ENCODE assay signal across 13 cellular contexts in the genomic region with DNA sequence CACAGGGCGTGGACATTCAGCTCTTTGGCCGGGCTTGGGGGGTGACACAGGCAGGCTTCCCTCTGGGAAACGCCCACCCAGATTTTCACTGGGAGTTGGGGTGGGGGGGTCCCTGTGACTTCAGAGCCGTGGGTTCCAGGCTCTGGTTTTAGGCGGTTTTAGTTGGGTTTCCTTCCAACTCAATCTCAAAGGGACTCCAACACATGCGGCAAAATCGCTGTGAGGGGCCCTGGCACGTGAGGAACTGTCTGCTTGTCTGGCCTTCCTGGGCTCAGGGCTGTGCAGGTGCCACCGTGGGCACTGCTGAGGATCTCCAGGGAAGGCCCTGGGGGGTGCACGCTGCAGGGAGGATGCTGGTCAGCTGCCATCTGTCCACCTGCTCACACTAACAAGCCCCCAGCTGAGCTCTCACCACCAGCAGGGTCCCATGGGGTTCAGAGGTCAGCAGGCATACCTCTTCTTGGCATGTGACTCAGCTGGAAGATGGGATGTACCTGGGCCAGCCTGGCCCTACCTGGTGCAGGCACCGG. TPM values are rescaled to one million over a fixed set of nuclear protein-coding genes. Genes with fewer than 3 reads are reported as not detected.
DNase-seq lines count a peak whose midpoint lies in the region; ATAC-seq and TF ChIP-seq lines count a peak whose summit lies in the region.
"Had no signal": no experiment of that assay in that cellular context is flagged by ENCODE, and none has a peak within 500 bp of the region (broad histone marks: within the 10 kb centered on the region; RNA-seq: fewer than 3 reads in every experiment).

No MANE protein-coding gene starts in this region.

- no peaks in the 10 kb centered on the region for H3K27me3 Mint-ChIP-seq in progenitor cell of endocrine pancreas
- no peaks in the 10 kb centered on the region for H3K27me3 Mint-ChIP-seq in activated CD8-positive, alpha-beta T cell treated with anti-CD3 and anti-CD28 coated beads for 36 hours
- H3K27me3 Mint-ChIP-seq: CD4-positive, alpha-beta T cell; stimulated activated naive CD8-positive, alpha-beta T cell treated with anti-CD3 and anti-CD28 coated beads, Interleukin-15, Interleukin-2, amounts not matched to agents 100 ng/mL and 50 ng/mL, for 24 hours had no signal

- CTCF ChIA-PET in activated CD8-positive, alpha-beta T cell treated with anti-CD3 and anti-CD28 coated beads for 36 hours (lab: Charles Lee), result no interaction called here

- H3K36me3 ChIP-seq in RWPE2 (ENCODE audit: low read depth), result no peaks in the 10 kb centered on the region
- H3K36me3 ChIP-seq in rectal smooth muscle tissue (ENCODE audit: control insufficient read depth, insufficient read depth, low read length), result no peaks in the 10 kb centered on the region
- H3K36me3 ChIP-seq: neutrophil had no signal

- peaks cover 37% of the 10 kb centered on the region for H3K4me1 Mint-ChIP-seq in progenitor cell of endocrine pancreas (ENCODE audit: low read depth)
- peaks cover 4% of the 10 kb centered on the region for H3K4me1 Mint-ChIP-seq in activated CD8-positive, alpha-beta T cell treated with anti-CD3 and anti-CD28 coated beads for 36 hours (ENCODE audit: low read depth)

- no peak for TF ChIP-seq CTCF in RWPE2 (IDR thresholded peaks at IDR 0.05; ENCODE audit: poor library complexity, severe bottlenecking)
- no peak for TF ChIP-seq CTCF in progenitor cell of endocrine pancreas (IDR thresholded peaks at IDR 0.05; ENCODE audit: unreplicated experiment)
- no peak for TF ChIP-seq CTCF in activated CD8-positive, alpha-beta T cell treated with anti-CD3 and anti-CD28 coated beads for 36 hours (IDR thresholded peaks at IDR 0.05)

- H3K9me3 ChIP-seq in RWPE2 (ENCODE audit: severe bottlenecking), result no peaks in the 10 kb centered on the region
- H3K9me3 ChIP-seq: neutrophil had no signal

- no peak overlapping the region for H3K9ac ChIP-seq in rectal smooth muscle tissue (ENCODE audit: low read length)

- POLR2A ChIA-PET in activated CD8-positive, alpha-beta T cell treated with anti-CD3 and anti-CD28 coated beads for 36 hours (lab: Charles Lee), result no interaction called here

- H3K27me3 ChIP-seq in RWPE2 (ENCODE audit: insufficient read depth, poor library complexity, severe bottlenecking) (no peaks in the 10 kb centered on the region), rectal smooth muscle tissue (ENCODE audit: control insufficient read depth, insufficient read depth, low read length) (no peaks in the 10 kb centered on the region)
- H3K27me3 ChIP-seq: neutrophil had no signal

- no peak overlapping the region for H3K27ac Mint-ChIP-seq in progenitor cell of endocrine pancreas
- no peak overlapping the region for H3K27ac Mint-ChIP-seq in activated CD8-positive, alpha-beta T cell treated with anti-CD3 and anti-CD28 coated beads for 36 hours
- H3K27ac Mint-ChIP-seq: CD4-positive, alpha-beta T cell; stimulated activated naive CD8-positive, alpha-beta T cell treated with anti-CD3 and anti-CD28 coated beads, Interleukin-15, Interleukin-2, amounts not matched to agents 100 ng/mL and 50 ng/mL, for 24 hours had no signal

- intact Hi-C loops in left ventricle myocardium superior (cut with micrococcal nuclease), result no loop called here
- intact Hi-C loops in activated CD8-positive, alpha-beta T cell treated with anti-CD3 and anti-CD28 coated beads for 36 hours (cut with micrococcal nuclease), result no loop called here

- ATAC-seq in RWPE2 (ENCODE audit: low read depth), result no peak
- no peak for ATAC-seq in left ventricle myocardium superior
- ATAC-seq in HG03460 (IDR thresholded peaks at IDR 0.05; ENCODE audit: unreplicated experiment), result no peak
- ATAC-seq in activated CD8-positive, alpha-beta T cell treated with anti-CD3 and anti-CD28 coated beads for 36 hours, result no peak

- no peak overlapping the region for H3K4me3 Mint-ChIP-seq in progenitor cell of endocrine pancreas (ENCODE audit: low read depth)
- H3K4me3 Mint-ChIP-seq in activated CD8-positive, alpha-beta T cell treated with anti-CD3 and anti-CD28 coated beads for 36 hours, result no peak overlapping the region
- H3K4me3 Mint-ChIP-seq: CD4-positive, alpha-beta T cell; stimulated activated naive CD8-positive, alpha-beta T cell treated with anti-CD3 and anti-CD28 coated beads, Interleukin-15, Interleukin-2, amounts not matched to agents 100 ng/mL and 50 ng/mL, for 24 hours had no signal

- DNase-seq in COR-L47 (lab: John Stamatoyannopoulos, UW) (peak; percentile 31), RWPE2 (ENCODE audit: low spot score) (peak; percentile 55), left ventricle myocardium superior (peak; percentile 20), progenitor cell of endocrine pancreas (ENCODE audit: low spot score, unreplicated experiment) (no peak)
- no peak for DNase-seq in activated CD4-positive, alpha-beta T cell treated with anti-CD3 and anti-CD28 coated beads for 4 hours
- no peak for DNase-seq in activated CD8-positive, alpha-beta T cell treated with anti-CD3 and anti-CD28 coated beads for 36 hours
- DNase-seq: activated T-cell treated with anti-CD3 and anti-CD28 coated beads for 4 hours; stimulated activated CD4-positive, alpha-beta T cell treated with anti-CD3 and anti-CD28 coated beads, Interleukin-4, amount 100 ng/mL, for 24 hours had no signal

- H3K9me3 Mint-ChIP-seq in progenitor cell of endocrine pancreas (ENCODE audit: low read depth), result no peaks in the 10 kb centered on the region
- no peaks in the 10 kb centered on the region for H3K9me3 Mint-ChIP-seq in activated CD8-positive, alpha-beta T cell treated with anti-CD3 and anti-CD28 coated beads for 36 hours
- H3K9me3 Mint-ChIP-seq: CD4-positive, alpha-beta T cell; stimulated activated naive CD8-positive, alpha-beta T cell treated with anti-CD3 and anti-CD28 coated beads, Interleukin-15, Interleukin-2, amounts not matched to agents 100 ng/mL and 50 ng/mL, for 24 hours had no signal

- peaks cover 38% of the 10 kb centered on the region for H3K4me1 ChIP-seq in RWPE2 (ENCODE audit: insufficient read depth, poor library complexity, severe bottlenecking)
- peaks cover 32% of the 10 kb centered on the region for H3K4me1 ChIP-seq in rectal smooth muscle tissue (ENCODE audit: control insufficient read depth, insufficient read depth, low read length)

- peak overlapping the region; percentile 97 for H3K27ac ChIP-seq in RWPE2 (ENCODE audit: poor library complexity, severe bottlenecking)
- peak overlapping the region; percentile 70 for H3K27ac ChIP-seq in rectal smooth muscle tissue (ENCODE audit: low read depth, low read length)
- H3K27ac ChIP-seq: neutrophil had no signal

- no peaks in the 10 kb centered on the region for H3K36me3 Mint-ChIP-seq in progenitor cell of endocrine pancreas (ENCODE audit: insufficient read depth)
- peaks cover 1% of the 10 kb centered on the region for H3K36me3 Mint-ChIP-seq in activated CD8-positive, alpha-beta T cell treated with anti-CD3 and anti-CD28 coated beads for 36 hours (ENCODE audit: low read depth)

- H3K4me3 ChIP-seq in RWPE2 (ENCODE audit: severe bottlenecking) (no peak overlapping the region), rectal smooth muscle tissue (ENCODE audit: low read length) (no peak overlapping the region)

RNA-seq across cellular contexts. Expression of gene HS6ST1, which starts 11.7 kb away (rescaled TPM):
- total RNA-seq in left ventricle myocardium superior (35.2 TPM), progenitor cell of endocrine pancreas (74.5 and 81.2 TPM in 2 replicates)
- total RNA-seq in activated CD8-positive, alpha-beta T cell treated with anti-CD3 and anti-CD28 coated beads for 36 hours, result 10 to 100 TPM; 12.5 to 13.0 TPM

Comparison
In these comparisons a context has a peak if more than half of its experiments do, and no peak if none do; other contexts are left out.
1. DNase-seq: peak in COR-L47 (single experiment), RWPE2 (single experiment) and left ventricle myocardium superior (single experiment); none in activated CD4-positive, alpha-beta T cell treated with anti-CD3 and anti-CD28 coated beads for 4 hours (0 of 2), progenitor cell of endocrine pancreas (single experiment) and activated CD8-positive, alpha-beta T cell treated with anti-CD3 and anti-CD28 coated beads for 36 hours (single experiment).